Comparison of ENCODE assay signal across 9 cellular contexts in genomic region chr3:10357592-10358308, GRCh38. TPM values are rescaled to one million over a fixed set of nuclear protein-coding genes. Genes with fewer than 3 reads are reported as not detected.
DNase-seq lines count a peak whose midpoint lies in the region; ATAC-seq and TF ChIP-seq lines count a peak whose summit lies in the region.
"Had no signal": no experiment of that assay in that cellular context is flagged by ENCODE, and none has a peak within 500 bp of the region (broad histone marks: within the 10 kb centered on the region; RNA-seq: fewer than 3 reads in every experiment).

No MANE protein-coding gene starts in this region.

- H3K9me3 ChIP-seq in testis: no peaks in the 10 kb centered on the region

- H3K27me3 Mint-ChIP-seq in stimulated activated memory B cell treated with anti-CD40 and anti-IgM and Interleukin-4, amounts not matched to agents 10 μg/mL and 1 μg/mL and 100 μg/mL, for 72 hours: no peaks in the 10 kb centered on the region

- H3K27ac Mint-ChIP-seq in stimulated activated memory B cell treated with anti-CD40 and anti-IgM and Interleukin-4, amounts not matched to agents 10 μg/mL and 1 μg/mL and 100 μg/mL, for 72 hours: peak overlapping the region; percentile 11

- intact Hi-C loops in testis (cut with DNase I; ENCODE audit: low total_unique reads): no loop called here

- H3K4me3 ChIP-seq in epithelial cell of esophagus (ENCODE audit: low read length) (no peak overlapping the region), testis (no peak overlapping the region)

- no peaks in the 10 kb centered on the region for H3K36me3 Mint-ChIP-seq in stimulated activated memory B cell treated with anti-CD40 and anti-IgM and Interleukin-4, amounts not matched to agents 10 μg/mL and 1 μg/mL and 100 μg/mL, for 72 hours

- DNase-seq in SIG-M5 treated with dmso at 0.1 percent for 504 hours (lab: John Stamatoyannopoulos, UW; ENCODE audit: unreplicated experiment) (peak; percentile 22), SIG-M5 (lab: John Stamatoyannopoulos, UW) (no peak), NAMALWA (ENCODE audit: low spot score) (peak; percentile 40), epithelial cell of esophagus (ENCODE audit: low read depth) (peak; percentile 87), testis (no peak), mesenteric fat pad (ENCODE audit: low spot score) (no peak)
- DNase-seq: AML-193 had no signal

- 52 to 68% methylated on average over 6 to 7 of the region's 7 CpGs for WGBS in testis, 2 donors

- no peaks in the 10 kb centered on the region for H3K27me3 ChIP-seq in testis

- no peak overlapping the region for H3K27ac ChIP-seq in testis

- no peak for TF ChIP-seq CTCF in epithelial cell of esophagus (IDR thresholded peaks at IDR 0.05; ENCODE audit: insufficient read depth, low read depth, low read length, missing control alignments)
- TF ChIP-seq CTCF in testis (IDR thresholded peaks at IDR 0.05): no peak

- ATAC-seq in stimulated activated memory B cell treated with anti-CD40 and anti-IgM and Interleukin-4, amounts not matched to agents 10 μg/mL and 1 μg/mL and 100 μg/mL, for 72 hours: peak; percentile 95
- ATAC-seq in HG03439 (IDR thresholded peaks at IDR 0.05; ENCODE audit: unreplicated experiment): no peak

- no peak for TF ChIP-seq POLR2A in testis (IDR thresholded peaks at IDR 0.05)

- H3K36me3 ChIP-seq in testis (ENCODE audit: low read depth, missing control alignments): no peaks in the 10 kb centered on the region

- peaks cover 3% of the 10 kb centered on the region for H3K4me1 ChIP-seq in testis

- H3K4me1 Mint-ChIP-seq in stimulated activated memory B cell treated with anti-CD40 and anti-IgM and Interleukin-4, amounts not matched to agents 10 μg/mL and 1 μg/mL and 100 μg/mL, for 72 hours: peaks cover 61% of the 10 kb centered on the region

- H3K9me3 Mint-ChIP-seq in stimulated activated memory B cell treated with anti-CD40 and anti-IgM and Interleukin-4, amounts not matched to agents 10 μg/mL and 1 μg/mL and 100 μg/mL, for 72 hours: no peaks in the 10 kb centered on the region

- no peak overlapping the region for H3K4me3 Mint-ChIP-seq in stimulated activated memory B cell treated with anti-CD40 and anti-IgM and Interleukin-4, amounts not matched to agents 10 μg/mL and 1 μg/mL and 100 μg/mL, for 72 hours

RNA-seq across cellular contexts. Expression of gene SEC13, which starts 36.8 kb away (rescaled TPM):
- total RNA-seq in testis (100 to 1,000 TPM; 112 to 122 TPM), mesenteric fat pad (98.5 TPM)
- 125 TPM for polyA plus RNA-seq in testis (ENCODE audit: insufficient read depth, low read depth, low replicate concordance)

Comparison
In these comparisons a context has a peak if more than half of its experiments do, and no peak if none do; other contexts are left out.
1. DNase-seq: peak in SIG-M5 treated with dmso at 0.1 percent for 504 hours (single experiment), NAMALWA (single experiment) and epithelial cell of esophagus (single experiment); none in SIG-M5 (single experiment), testis (single experiment) and mesenteric fat pad (single experiment).